ENCODE assay signal across 8 cellular contexts in genomic region chr11:31870609-31871309, GRCh38. TPM values are rescaled to one million over a fixed set of nuclear protein-coding genes. Genes with fewer than 3 reads are reported as not detected.
A peak's percentile ranks its signal among the peaks of the same experiment; 100 is the strongest.
DNase-seq lines count a peak whose midpoint lies in the region; ATAC-seq, FAIRE-seq and TF ChIP-seq lines count a peak whose summit lies in the region.

No MANE protein-coding gene starts in this region.

- ATAC-seq in sciatic nerve = no peak
- ATAC-seq in HG02571 (IDR thresholded peaks at IDR 0.05; ENCODE audit: unreplicated experiment) = no peak

- FAIRE-seq in GM12891 (lab: Jason Lieb, UNC) = no peak

- intact Hi-C loops in sciatic nerve (cut with DNase I) = loop anchor here (1.0 kb wide), 1 partner anchor 33 kb away; no protein-coding TSS in a partner anchor

- peak; percentile 28 for DNase-seq in AG10803 (ENCODE audit: low read depth)
- DNase-seq in GM12891 (ENCODE audit: insufficient read length, low spot score) = peak; percentile 15
- peak; percentile 14 to 42 for DNase-seq in NCI-H1930 (lab: John Stamatoyannopoulos, UW)
- peak; percentile 3 for DNase-seq in activated T-cell treated with anti-CD3 and anti-CD28 coated beads for 48 hours (ENCODE audit: low read depth)
- DNase-seq in cardiac muscle cell (ENCODE audit: low read depth in 1 of 2, low spot score in 1 of 2) = peak; percentile 46 to 70
- peak; percentile 61 for DNase-seq in sciatic nerve (ENCODE audit: low spot score)
- no peak for DNase-seq in GM19238 (ENCODE audit: insufficient read length, low spot score)

- no peak for TF ChIP-seq POLR2A in GM12891 (IDR thresholded peaks at IDR 0.05; ENCODE audit: low read depth, low read length)

- H3K36me3 ChIP-seq in cardiac muscle cell = no peaks in the 10 kb centered on the region

- no peak overlapping the region for H3K27ac ChIP-seq in cardiac muscle cell

- H3K4me1 ChIP-seq in cardiac muscle cell (ENCODE audit: low read depth) = no peaks in the 10 kb centered on the region

- no peak overlapping the region for H3K4me3 ChIP-seq in AG10803 (ENCODE audit: low read length)
- no peak overlapping the region for H3K4me3 ChIP-seq in cardiac muscle cell

- peak; percentile 76 for TF ChIP-seq CTCF in AG10803 (conservative IDR thresholded peaks at IDR 0.05; ENCODE audit: low read length)
- TF ChIP-seq CTCF in cardiac muscle cell (IDR thresholded peaks at IDR 0.05; ENCODE audit: low read depth, low read length) = peak; percentile 76

- H3K27me3 ChIP-seq in cardiac muscle cell = peaks cover 91% of the 10 kb centered on the region

- no peaks in the 10 kb centered on the region for H3K9me3 ChIP-seq in cardiac muscle cell (ENCODE audit: low read depth)

TF ChIP-seq in GM12891, 5 proteins besides CTCF, POLR2A, EP300 and RAD21:
- no peak for TF ChIP-seq POLR2AphosphoS5 (IDR thresholded peaks at IDR 0.05; ENCODE audit: low read depth, low read length)
- no peak for TF ChIP-seq SPI1 (IDR thresholded peaks at IDR 0.05; ENCODE audit: low read depth, low read length)
- TF ChIP-seq TAF1 (IDR thresholded peaks at IDR 0.05; ENCODE audit: low read depth, low read length) = no peak
- TF ChIP-seq POU2F2 (IDR thresholded peaks at IDR 0.05; ENCODE audit: low read depth, low read length) = no peak
- TF ChIP-seq PAX5 (IDR thresholded peaks at IDR 0.05; ENCODE audit: insufficient read depth, low read length, severe bottlenecking) = no peak

RNA-seq across cellular contexts. Expression of gene PAX6, which starts 59.6 kb away (rescaled TPM):
- polyA plus RNA-seq in GM12891 (2012; ENCODE audit: low read depth, missing spikeins) = not detected
- total RNA-seq in cardiac muscle cell = 0.14 and 1.1 TPM in 2 replicates
- polyA plus RNA-seq in cardiac muscle cell = 0.56 TPM in 1 of 2 replicates, not detected in the other
- not detected for total RNA-seq in sciatic nerve
